Comparison of ENCODE assay signal across 29 cellular contexts in the genomic region with DNA sequence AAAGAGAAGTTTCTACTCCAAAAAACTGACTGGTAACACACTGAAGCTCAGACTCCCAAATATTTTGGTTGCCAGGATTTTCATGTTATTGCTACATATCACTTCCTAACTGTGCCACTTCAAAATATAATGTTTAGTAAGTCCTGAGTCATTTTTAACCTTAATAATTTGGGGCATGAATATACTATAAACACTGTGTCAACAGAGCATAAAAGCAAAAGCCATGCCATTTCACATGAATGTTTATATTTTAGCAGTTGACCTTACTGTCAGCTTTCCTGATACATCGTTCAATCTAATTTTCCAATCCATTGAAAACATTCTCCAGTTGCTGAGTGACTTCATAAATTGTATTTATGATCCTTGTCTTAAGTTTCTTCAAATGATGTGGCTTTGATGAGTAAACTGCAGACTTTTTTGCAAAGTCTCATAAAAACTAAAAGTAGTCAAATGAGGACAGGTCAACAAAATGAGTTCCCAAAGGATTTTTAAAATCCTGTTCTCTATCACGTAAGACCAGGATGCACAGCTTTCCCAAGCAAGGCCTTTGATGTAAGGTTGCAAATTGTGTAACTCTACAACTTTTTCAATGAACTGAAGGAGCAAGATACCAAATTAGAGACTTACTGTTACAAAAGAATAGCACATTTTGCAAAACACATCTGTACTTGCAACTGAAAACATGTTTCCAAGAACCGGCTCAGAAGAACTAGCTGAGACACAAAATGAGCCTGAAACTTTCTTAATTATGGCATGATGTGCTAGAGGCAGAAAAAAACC.
DNase-seq lines count a peak whose midpoint lies in the region; ATAC-seq lines count a peak whose summit lies in the region.
"Had no signal": no experiment of that assay in that cellular context is flagged by ENCODE, and none has a peak within 500 bp of the region (broad histone marks: within the 10 kb centered on the region; RNA-seq: fewer than 3 reads in every experiment).

No MANE protein-coding gene starts in this region.

- ATAC-seq in GM19324 (IDR thresholded peaks at IDR 0.05; ENCODE audit: low FRiP score, unreplicated experiment) (no peak), HG03565 (IDR thresholded peaks at IDR 0.05; ENCODE audit: unreplicated experiment) (no peak), HG03135 (IDR thresholded peaks at IDR 0.05; ENCODE audit: unreplicated experiment) (no peak)
- ATAC-seq: activated CD8-positive, alpha-beta T cell treated with anti-CD3 and anti-CD28 coated beads, Interleukin-2, amount 10 ng/mL, durations not matched to agents 7 days and 5 days; activated T-helper 17 cell treated with anti-CD3 and anti-CD28 coated beads, Interleukin-2, amount 50 U/mL, for 72 hours; heart right ventricle; HepG2 had no signal

- DNase-seq in SIG-M5 treated with dmso at 0.1 percent for 504 hours (lab: John Stamatoyannopoulos, UW; ENCODE audit: unreplicated experiment) (peak; percentile 54), SIG-M5 (lab: John Stamatoyannopoulos, UW) (no peak), M059J (ENCODE audit: low read depth) (peak; percentile 67), fibroblast of gingiva (ENCODE audit: low read depth) (peak; percentile 77), stromal cell of bone marrow (ENCODE audit: low read depth) (peak; percentile 69)
- DNase-seq: 8988T; activated CD4-positive, alpha-beta T cell treated with anti-CD3 and anti-CD28 coated beads for 4 hours; activated CD8-positive, alpha-beta T cell treated with anti-CD3 and anti-CD28 coated beads, Interleukin-2, amount 10 ng/mL, durations not matched to agents 7 days and 5 days; BE2C; CD8-positive, alpha-beta memory T cell; DMS153; effector CD4-positive, alpha-beta T cell; foreskin melanocyte; GOT3; heart right ventricle; Karpas-422; kidney; NCI-H146; NCI-H2107; NCI-H82; spleen; stimulated activated CD4-positive, alpha-beta T cell treated with anti-CD3 and anti-CD28 coated beads, Interleukin-2, amount 100 ng/mL, for 24 hours; T1000; WERI-Rb-1 had no signal
